ENCODE assay signal across 3 cellular contexts in genomic region chr10:50613726-50614443, GRCh38.
TF ChIP-seq lines count a peak whose summit lies in the region.

No MANE protein-coding gene starts in this region.

TF ChIP-seq in liver, 16 proteins besides CTCF, POLR2A, EP300 and RAD21 (continued from another document):
- TF ChIP-seq RXRA (IDR thresholded peaks at IDR 0.05) (no peak), MAX (IDR thresholded peaks at IDR 0.05) (no peak), REST (IDR thresholded peaks at IDR 0.05) (no peak), YY1 (IDR thresholded peaks at IDR 0.05) (no peak), JUND (IDR thresholded peaks at IDR 0.05) (no peak), TAF1 (conservative IDR thresholded peaks at IDR 0.05) (no peak), GABPA (IDR thresholded peaks at IDR 0.05 in 1 of 2, conservative IDR thresholded peaks at IDR 0.05 in 1 of 2) (no peak), FOXA1 (IDR thresholded peaks at IDR 0.05) (no peak), FOXA2 (IDR thresholded peaks at IDR 0.05) (no peak), EGR1 (IDR thresholded peaks at IDR 0.05; ENCODE audit: low read depth in 2 of 2) (no peak)

TF ChIP-seq in HepG2, 621 proteins besides CTCF, POLR2A, EP300 and RAD21:
- TF ChIP-seq SNRNP70 (IDR thresholded peaks at IDR 0.05; ENCODE audit: low read depth, low read length) (no peak), CHD4 (IDR thresholded peaks at IDR 0.05; ENCODE audit: borderline replicate concordance, low read length) (no peak), ZNF350 (CRISPR knock-in tag; IDR thresholded peaks at IDR 0.05; ENCODE audit: borderline replicate concordance, low read depth) (no peak)

TF ChIP-seq in WTC11, 78 proteins besides CTCF, POLR2A, EP300 and RAD21:
- TF ChIP-seq IRF2 (CRISPR knock-in tag; IDR thresholded peaks at IDR 0.05; ENCODE audit: borderline replicate concordance, low read depth) (no peak), PREB (CRISPR knock-in tag; IDR thresholded peaks at IDR 0.05; ENCODE audit: borderline replicate concordance) (no peak), NFATC4 (CRISPR knock-in tag; IDR thresholded peaks at IDR 0.05) (no peak), NR1H2 (CRISPR knock-in tag; IDR thresholded peaks at IDR 0.05) (no peak), ZNF219 (CRISPR knock-in tag; IDR thresholded peaks at IDR 0.05; ENCODE audit: borderline replicate concordance) (no peak), ZNF512 (CRISPR knock-in tag; IDR thresholded peaks at IDR 0.05; ENCODE audit: borderline replicate concordance) (no peak), AR (CRISPR knock-in tag; IDR thresholded peaks at IDR 0.05) (no peak), ETV6 (CRISPR knock-in tag; IDR thresholded peaks at IDR 0.05) (no peak), ZNF317 (CRISPR knock-in tag; IDR thresholded peaks at IDR 0.05; ENCODE audit: borderline replicate concordance, low read depth) (no peak), SMAD4 (CRISPR knock-in tag; IDR thresholded peaks at IDR 0.05) (no peak), E2F4 (CRISPR knock-in tag; IDR thresholded peaks at IDR 0.05; ENCODE audit: borderline replicate concordance, low read depth) (no peak), HMGXB4 (CRISPR knock-in tag; IDR thresholded peaks at IDR 0.05) (no peak), MYBL2 (CRISPR knock-in tag; IDR thresholded peaks at IDR 0.05) (no peak), ZNF232 (CRISPR knock-in tag; IDR thresholded peaks at IDR 0.05) (no peak), SOX15 (CRISPR knock-in tag; IDR thresholded peaks at IDR 0.05) (no peak), ZSCAN18 (CRISPR knock-in tag; IDR thresholded peaks at IDR 0.05) (no peak), TEAD4 (CRISPR knock-in tag; IDR thresholded peaks at IDR 0.05) (no peak)
